Comparison of ENCODE assay signal across 1 cellular context in the genomic region with DNA sequence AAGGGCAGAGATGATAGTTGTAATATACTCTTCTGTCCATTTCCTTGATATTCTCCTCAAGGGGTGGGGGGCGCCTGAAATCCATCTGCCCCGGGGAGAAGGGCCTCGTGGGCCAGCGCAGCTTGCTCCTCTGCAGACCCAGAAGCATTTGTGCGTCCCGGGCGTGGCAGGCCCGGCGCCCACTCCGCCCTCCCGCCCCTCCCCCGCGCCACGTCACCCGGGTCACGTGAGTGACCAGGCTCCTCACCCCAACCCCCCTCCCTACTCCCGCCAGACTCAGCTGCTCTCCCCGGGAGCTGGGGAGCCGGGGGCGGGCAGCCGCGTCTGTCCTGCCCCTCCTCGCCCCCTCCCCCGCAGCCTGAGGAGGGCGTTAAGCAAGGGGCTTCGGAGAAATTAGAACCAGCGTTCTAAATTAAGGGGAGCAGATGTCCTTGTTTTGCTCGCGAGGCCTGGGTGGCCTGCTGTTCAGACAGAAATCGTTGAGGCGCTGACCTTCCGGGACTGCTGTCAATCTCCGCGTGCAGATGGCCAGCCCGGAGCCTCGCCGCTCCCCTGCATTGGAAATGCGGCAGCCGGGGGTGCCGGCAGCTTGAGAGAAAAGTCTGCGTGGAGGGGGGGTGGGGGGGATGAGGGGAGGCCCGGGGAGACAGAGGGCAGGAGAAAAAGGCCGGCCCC.
A peak's percentile ranks its signal among the peaks of the same experiment; 100 is the strongest.
TF ChIP-seq lines count a peak whose summit lies in the region.

No MANE protein-coding gene starts in this region.

TF ChIP-seq in K562, 482 proteins besides CTCF, POLR2A, EP300 and RAD21 (continued from another document):
- no peak for TF ChIP-seq NR3C1 (CRISPR knock-in tag; IDR thresholded peaks at IDR 0.05)
- no peak for TF ChIP-seq MAFF (IDR thresholded peaks at IDR 0.05; ENCODE audit: low read length)
- no peak for TF ChIP-seq NFXL1 (CRISPR knock-in tag; IDR thresholded peaks at IDR 0.05)
- no peak for TF ChIP-seq YBX1 (IDR thresholded peaks at IDR 0.05)
- TF ChIP-seq SMAD4 (CRISPR knock-in tag; conservative IDR thresholded peaks at IDR 0.05) = peak; percentile 53; the same call in 1 of the 2 replicates
- no peak for TF ChIP-seq CBX5 (IDR thresholded peaks at IDR 0.05; ENCODE audit: borderline replicate concordance, low read depth)
- TF ChIP-seq, protein P1, sequence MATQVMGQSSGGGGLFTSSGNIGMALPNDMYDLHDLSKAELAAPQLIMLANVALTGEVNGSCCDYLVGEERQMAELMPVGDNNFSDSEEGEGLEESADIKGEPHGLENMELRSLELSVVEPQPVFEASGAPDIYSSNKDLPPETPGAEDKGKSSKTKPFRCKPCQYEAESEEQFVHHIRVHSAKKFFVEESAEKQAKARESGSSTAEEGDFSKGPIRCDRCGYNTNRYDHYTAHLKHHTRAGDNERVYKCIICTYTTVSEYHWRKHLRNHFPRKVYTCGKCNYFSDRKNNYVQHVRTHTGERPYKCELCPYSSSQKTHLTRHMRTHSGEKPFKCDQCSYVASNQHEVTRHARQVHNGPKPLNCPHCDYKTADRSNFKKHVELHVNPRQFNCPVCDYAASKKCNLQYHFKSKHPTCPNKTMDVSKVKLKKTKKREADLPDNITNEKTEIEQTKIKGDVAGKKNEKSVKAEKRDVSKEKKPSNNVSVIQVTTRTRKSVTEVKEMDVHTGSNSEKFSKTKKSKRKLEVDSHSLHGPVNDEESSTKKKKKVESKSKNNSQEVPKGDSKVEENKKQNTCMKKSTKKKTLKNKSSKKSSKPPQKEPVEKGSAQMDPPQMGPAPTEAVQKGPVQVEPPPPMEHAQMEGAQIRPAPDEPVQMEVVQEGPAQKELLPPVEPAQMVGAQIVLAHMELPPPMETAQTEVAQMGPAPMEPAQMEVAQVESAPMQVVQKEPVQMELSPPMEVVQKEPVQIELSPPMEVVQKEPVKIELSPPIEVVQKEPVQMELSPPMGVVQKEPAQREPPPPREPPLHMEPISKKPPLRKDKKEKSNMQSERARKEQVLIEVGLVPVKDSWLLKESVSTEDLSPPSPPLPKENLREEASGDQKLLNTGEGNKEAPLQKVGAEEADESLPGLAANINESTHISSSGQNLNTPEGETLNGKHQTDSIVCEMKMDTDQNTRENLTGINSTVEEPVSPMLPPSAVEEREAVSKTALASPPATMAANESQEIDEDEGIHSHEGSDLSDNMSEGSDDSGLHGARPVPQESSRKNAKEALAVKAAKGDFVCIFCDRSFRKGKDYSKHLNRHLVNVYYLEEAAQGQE (CRISPR knock-in tag; IDR thresholded peaks at IDR 0.05; ENCODE audit: low read depth) = no peak
- TF ChIP-seq POLR3A (IDR thresholded peaks at IDR 0.05; ENCODE audit: borderline replicate concordance, extremely low read depth, insufficient read depth, insufficient read length) = no peak
- TF ChIP-seq HINFP (tag; conservative IDR thresholded peaks at IDR 0.05; ENCODE audit: low read depth) = no peak
- TF ChIP-seq DACH1 (IDR thresholded peaks at IDR 0.05; ENCODE audit: partially characterized antibody) = no peak
- no peak for TF ChIP-seq PML (IDR thresholded peaks at IDR 0.05; ENCODE audit: low read length)
- TF ChIP-seq RUNX1 (IDR thresholded peaks at IDR 0.05; ENCODE audit: low read depth) = no peak
- no peak for TF ChIP-seq FIP1L1 (IDR thresholded peaks at IDR 0.05; ENCODE audit: low read depth, low read length, poor library complexity, severe bottlenecking)
- no peak for TF ChIP-seq GATAD2A (IDR thresholded peaks at IDR 0.05)
- no peak for TF ChIP-seq MEF2A (IDR thresholded peaks at IDR 0.05; ENCODE audit: control insufficient read depth, low read depth, low read length)
- TF ChIP-seq, protein P2, sequence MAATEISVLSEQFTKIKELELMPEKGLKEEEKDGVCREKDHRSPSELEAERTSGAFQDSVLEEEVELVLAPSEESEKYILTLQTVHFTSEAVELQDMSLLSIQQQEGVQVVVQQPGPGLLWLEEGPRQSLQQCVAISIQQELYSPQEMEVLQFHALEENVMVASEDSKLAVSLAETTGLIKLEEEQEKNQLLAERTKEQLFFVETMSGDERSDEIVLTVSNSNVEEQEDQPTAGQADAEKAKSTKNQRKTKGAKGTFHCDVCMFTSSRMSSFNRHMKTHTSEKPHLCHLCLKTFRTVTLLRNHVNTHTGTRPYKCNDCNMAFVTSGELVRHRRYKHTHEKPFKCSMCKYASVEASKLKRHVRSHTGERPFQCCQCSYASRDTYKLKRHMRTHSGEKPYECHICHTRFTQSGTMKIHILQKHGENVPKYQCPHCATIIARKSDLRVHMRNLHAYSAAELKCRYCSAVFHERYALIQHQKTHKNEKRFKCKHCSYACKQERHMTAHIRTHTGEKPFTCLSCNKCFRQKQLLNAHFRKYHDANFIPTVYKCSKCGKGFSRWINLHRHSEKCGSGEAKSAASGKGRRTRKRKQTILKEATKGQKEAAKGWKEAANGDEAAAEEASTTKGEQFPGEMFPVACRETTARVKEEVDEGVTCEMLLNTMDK (IDR thresholded peaks at IDR 0.05; ENCODE audit: borderline replicate concordance, insufficient read depth, low read depth, low read length, poor library complexity, severe bottlenecking) = no peak
- no peak; the same call in 1 of the 2 replicates for TF ChIP-seq DMBX1 (CRISPR knock-in tag; IDR thresholded peaks at IDR 0.05; ENCODE audit: borderline replicate concordance)
- TF ChIP-seq ZNF589 (CRISPR knock-in tag; IDR thresholded peaks at IDR 0.05; ENCODE audit: low read depth) = peak; percentile 41; the same call in 1 of the 2 replicates
- TF ChIP-seq SREBF2 (CRISPR knock-in tag; IDR thresholded peaks at IDR 0.05) = no peak
- TF ChIP-seq ZNF263 (CRISPR knock-in tag; IDR thresholded peaks at IDR 0.05; ENCODE audit: borderline replicate concordance) = no peak
- peak; percentile 70; the same call in 1 of the 2 replicates for TF ChIP-seq RAD51 (IDR thresholded peaks at IDR 0.05; ENCODE audit: borderline replicate concordance, low read depth)
- 0 out of 2 replicates have a peak, but pooled peaks have one; percentile 35 for TF ChIP-seq ZNF766 (CRISPR knock-in tag; conservative IDR thresholded peaks at IDR 0.05)
- no peak for TF ChIP-seq RBM39 (optimal IDR thresholded peaks at IDR 0.05; ENCODE audit: low read depth, low read length)
- peak; percentile 23 for TF ChIP-seq TAF9B (IDR thresholded peaks at IDR 0.05; ENCODE audit: partially characterized antibody)
- TF ChIP-seq SIX5 (IDR thresholded peaks at IDR 0.05; ENCODE audit: borderline replicate concordance in 1 of 2, insufficient read depth in 1 of 2, low read depth in 1 of 2, low read length in 2 of 2) = no peak
- TF ChIP-seq CHD4 (IDR thresholded peaks at IDR 0.05; ENCODE audit: insufficient read depth, insufficient replicate concordance, low read depth, low read length, poor library complexity, severe bottlenecking) = no peak
